In the genomic region with DNA sequence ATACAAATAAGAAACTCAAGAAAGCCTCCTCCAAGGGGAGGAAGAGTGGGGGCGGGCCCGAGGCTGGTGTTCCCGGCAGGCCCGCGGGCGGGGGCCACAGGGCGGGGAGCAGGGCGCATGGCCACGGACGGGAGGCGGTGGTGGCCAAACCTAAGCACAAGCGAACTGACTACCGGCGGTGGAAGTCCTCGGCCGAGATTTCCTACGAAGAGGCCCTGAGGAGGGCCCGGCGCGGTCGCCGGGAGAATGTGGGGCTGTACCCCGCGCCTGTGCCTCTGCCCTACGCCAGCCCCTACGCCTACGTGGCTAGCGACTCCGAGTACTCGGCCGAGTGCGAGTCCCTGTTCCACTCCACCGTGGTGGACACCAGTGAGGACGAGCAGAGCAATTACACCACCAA, we compare ENCODE assay signal across 19 cellular contexts. TPM values are rescaled to one million over a fixed set of nuclear protein-coding genes. Genes with fewer than 3 reads are reported as not detected.
DNase-seq lines count a peak whose midpoint lies in the region; ATAC-seq and TF ChIP-seq lines count a peak whose summit lies in the region.
"Had no signal": no experiment of that assay in that cellular context is flagged by ENCODE, and none has a peak within 500 bp of the region (broad histone marks: within the 10 kb centered on the region; RNA-seq: fewer than 3 reads in every experiment).

No MANE protein-coding gene starts in this region.

- no peak overlapping the region for H3K27ac ChIP-seq in IMR-90 (ENCODE audit: insufficient read depth, low read length)
- H3K27ac ChIP-seq: 22Rv1, A549, C4-2B had no signal

- no peak for ATAC-seq in IMR-90 (ENCODE audit: low read depth)
- ATAC-seq in stimulated activated memory B cell treated with anti-CD40 and anti-IgM and Interleukin-4, amounts not matched to agents 10 μg/mL and 1 μg/mL and 100 μg/mL, for 72 hours = peak; percentile 34

- no peaks in the 10 kb centered on the region for H3K27me3 ChIP-seq in IMR-90 (ENCODE audit: control insufficient read depth, insufficient read depth, low read length)

- H3K9ac ChIP-seq in IMR-90 (ENCODE audit: low read depth, low read length) = no peak overlapping the region

- H3K9me3 ChIP-seq in IMR-90 (ENCODE audit: control insufficient read depth, insufficient read depth, low read length) = no peaks in the 10 kb centered on the region; the same call in 1 of the 2 replicates
- H3K9me3 ChIP-seq: A549, Caco-2, HAP-1 had no signal

- TF ChIP-seq POLR2A in IMR-90 (IDR thresholded peaks at IDR 0.05; ENCODE audit: low read depth, low read length) = no peak

- H3K4me1 Mint-ChIP-seq in stimulated activated memory B cell treated with anti-CD40 and anti-IgM and Interleukin-4, amounts not matched to agents 10 μg/mL and 1 μg/mL and 100 μg/mL, for 72 hours = no peaks in the 10 kb centered on the region
- H3K4me1 Mint-ChIP-seq in T-helper 2 cell treated with Interferon-gamma antibody and Interleukin-4, amounts not matched to agents 5 μg/mL and 100 μg/mL, for 36 hours (ENCODE audit: low read depth) = peaks cover 4% of the 10 kb centered on the region
- peaks cover 12% of the 10 kb centered on the region for H3K4me1 Mint-ChIP-seq in mesothelial cell of epicardium

- H4K5ac ChIP-seq in IMR-90 (ENCODE audit: low read depth, low read length) = no peak overlapping the region

- H4K20me1 ChIP-seq in IMR-90 (ENCODE audit: insufficient read depth, low read length) = no peaks in the 10 kb centered on the region

- DNase-seq in NCI-H82 (lab: John Stamatoyannopoulos, UW) (peak; percentile 85), NCI-H82 treated with DMSO at 0.1 percent for 48 hours (lab: John Stamatoyannopoulos, UW; ENCODE audit: unreplicated experiment) (no peak), IMR-90 (no peak), iPS-NIHi11 (ENCODE audit: low spot score) (peak; percentile 18), mesothelial cell of epicardium (ENCODE audit: low spot score in 2 of 2, unreplicated experiment in 2 of 2) (no peak), SIG-M5 treated with dmso at 0.1 percent for 504 hours (lab: John Stamatoyannopoulos, UW; ENCODE audit: unreplicated experiment) (no peak)
- no peak for DNase-seq in T-helper 2 cell treated with Interferon-gamma antibody and Interleukin-4, amounts not matched to agents 5 μg/mL and 100 μg/mL, for 36 hours (ENCODE audit: low spot score)
- DNase-seq: AML-193; CD4-positive, alpha-beta T cell; DMS153; DMS79; GF-D8 had no signal

- TF ChIP-seq CTCF in IMR-90 (conservative IDR thresholded peaks at IDR 0.05; ENCODE audit: low read depth, low read length) = no peak
- TF ChIP-seq CTCF in mesothelial cell of epicardium (IDR thresholded peaks at IDR 0.05; ENCODE audit: unreplicated experiment) = no peak

- no peak overlapping the region for H2BK20ac ChIP-seq in IMR-90 (ENCODE audit: low read depth, low read length)

- H3K14ac ChIP-seq in IMR-90 (replicated peaks; ENCODE audit: low read depth, low read length) = no peak overlapping the region

- H3K23ac ChIP-seq in IMR-90 (ENCODE audit: low read depth, low read length) = no peak overlapping the region

- H3K9me1 ChIP-seq in IMR-90 (ENCODE audit: insufficient read depth, low read length) = peaks cover 5% of the 10 kb centered on the region; the same call in 1 of the 2 replicates

- POLR2A ChIA-PET in IMR-90 (lab: Charles Lee; ENCODE audit: unreplicated experiment) = no interaction called here

- H3K4me3 Mint-ChIP-seq in stimulated activated memory B cell treated with anti-CD40 and anti-IgM and Interleukin-4, amounts not matched to agents 10 μg/mL and 1 μg/mL and 100 μg/mL, for 72 hours = no peak overlapping the region
- no peak overlapping the region for H3K4me3 Mint-ChIP-seq in T-helper 2 cell treated with Interferon-gamma antibody and Interleukin-4, amounts not matched to agents 5 μg/mL and 100 μg/mL, for 36 hours
- H3K4me3 Mint-ChIP-seq in mesothelial cell of epicardium = no peak overlapping the region
- H3K4me3 Mint-ChIP-seq: CD4-positive, alpha-beta T cell had no signal

- intact Hi-C loops in IMR-90 (cut with micrococcal nuclease) = no loop called here

- H3K4me1 ChIP-seq in IMR-90 (ENCODE audit: control insufficient read depth, insufficient read depth, low read length) = no peaks in the 10 kb centered on the region
- H3K4me1 ChIP-seq: A549, Caco-2, HAP-1 had no signal

- H3K4me2 ChIP-seq in IMR-90 (ENCODE audit: low read depth, low read length) = no peak overlapping the region
- H3K4me2 ChIP-seq: A549 had no signal

- WGBS in IMR-90 (ENCODE audit: extremely low coverage in 2 of 2, insufficient read length in 1 of 2), 2 experiments = 95% methylated on average over 33 of the region's 34 CpGs; no CpG with 5 or more reads in 1 of the 2 experiments

- H2BK120ac ChIP-seq in IMR-90 (ENCODE audit: low read depth, low read length) = no peak overlapping the region

- no peaks in the 10 kb centered on the region for H3K9me3 Mint-ChIP-seq in stimulated activated memory B cell treated with anti-CD40 and anti-IgM and Interleukin-4, amounts not matched to agents 10 μg/mL and 1 μg/mL and 100 μg/mL, for 72 hours
- no peaks in the 10 kb centered on the region for H3K9me3 Mint-ChIP-seq in T-helper 2 cell treated with Interferon-gamma antibody and Interleukin-4, amounts not matched to agents 5 μg/mL and 100 μg/mL, for 36 hours
- H3K9me3 Mint-ChIP-seq in mesothelial cell of epicardium = no peaks in the 10 kb centered on the region
- H3K9me3 Mint-ChIP-seq: CD4-positive, alpha-beta T cell had no signal

- no peak overlapping the region for H3K18ac ChIP-seq in IMR-90 (ENCODE audit: low read depth, low read length)

- peaks cover 29% of the 10 kb centered on the region for H3K36me3 ChIP-seq in IMR-90 (ENCODE audit: control insufficient read depth, insufficient read depth, low read length)

- BruUV-seq in IMR-90 (replicated peaks; lab: Mats Ljungman, UMichigan) = no TSS peak

- H3K4ac ChIP-seq in IMR-90 (ENCODE audit: low read depth, low read length) = no peak overlapping the region

- H2BK15ac ChIP-seq in IMR-90 (ENCODE audit: low read depth, low read length) = no peak overlapping the region

- H3K27ac Mint-ChIP-seq in stimulated activated memory B cell treated with anti-CD40 and anti-IgM and Interleukin-4, amounts not matched to agents 10 μg/mL and 1 μg/mL and 100 μg/mL, for 72 hours = no peak overlapping the region
- H3K27ac Mint-ChIP-seq in T-helper 2 cell treated with Interferon-gamma antibody and Interleukin-4, amounts not matched to agents 5 μg/mL and 100 μg/mL, for 36 hours = no peak overlapping the region
- no peak overlapping the region for H3K27ac Mint-ChIP-seq in mesothelial cell of epicardium
- H3K27ac Mint-ChIP-seq: CD4-positive, alpha-beta T cell had no signal

- TF ChIP-seq RAD21 in IMR-90 (IDR thresholded peaks at IDR 0.05; ENCODE audit: low read length) = no peak

- CTCF ChIA-PET in IMR-90 (lab: Yijun Ruan, JAX) = no interaction called here

- peak overlapping the region; percentile 53 for H2AK9ac ChIP-seq in IMR-90 (replicated peaks; ENCODE audit: low read depth, low read length, poor library complexity)

- H3K4me3 ChIP-seq in IMR-90 (ENCODE audit: insufficient read depth, low read depth, low read length) = no peak overlapping the region
- H3K4me3 ChIP-seq: A549, HAP-1 had no signal

- peaks cover 13% of the 10 kb centered on the region for H3K27me3 Mint-ChIP-seq in stimulated activated memory B cell treated with anti-CD40 and anti-IgM and Interleukin-4, amounts not matched to agents 10 μg/mL and 1 μg/mL and 100 μg/mL, for 72 hours
- no peaks in the 10 kb centered on the region for H3K27me3 Mint-ChIP-seq in T-helper 2 cell treated with Interferon-gamma antibody and Interleukin-4, amounts not matched to agents 5 μg/mL and 100 μg/mL, for 36 hours (ENCODE audit: low read depth)
- no peaks in the 10 kb centered on the region for H3K27me3 Mint-ChIP-seq in mesothelial cell of epicardium (ENCODE audit: low read depth)
- H3K27me3 Mint-ChIP-seq: CD4-positive, alpha-beta T cell had no signal

- H4K91ac ChIP-seq in IMR-90 (ENCODE audit: insufficient read depth, low read depth, low read length) = no peak overlapping the region

- H3K79me1 ChIP-seq in IMR-90 (ENCODE audit: low read depth in 1 of 2, low read length in 2 of 2) = peaks cover 6 to 8% of the 10 kb centered on the region in 2 experiments; a peak in 2 of 4 replicates

- no peak overlapping the region for H2AFZ ChIP-seq in IMR-90 (replicated peaks; ENCODE audit: low read length, poor library complexity)

- in situ Hi-C loops in IMR-90 (cut with MboI; ENCODE audit: low sequenced_read_pairs) = loop anchor here (10.0 to 25.0 kb wide), 2 partner anchors 378 to 816 kb away; a partner anchor contains a TSS

- H2AK5ac ChIP-seq in IMR-90 (ENCODE audit: low read depth, low read length) = no peak overlapping the region

- H3K36me3 Mint-ChIP-seq in stimulated activated memory B cell treated with anti-CD40 and anti-IgM and Interleukin-4, amounts not matched to agents 10 μg/mL and 1 μg/mL and 100 μg/mL, for 72 hours = no peaks in the 10 kb centered on the region
- H3K36me3 Mint-ChIP-seq in T-helper 2 cell treated with Interferon-gamma antibody and Interleukin-4, amounts not matched to agents 5 μg/mL and 100 μg/mL, for 36 hours (ENCODE audit: low read depth) = peaks cover 24% of the 10 kb centered on the region
- H3K36me3 Mint-ChIP-seq in mesothelial cell of epicardium = peaks cover 44% of the 10 kb centered on the region

- no peak overlapping the region for H4K8ac ChIP-seq in IMR-90 (ENCODE audit: low read depth in 2 of 2, low read length in 2 of 2)

- H2BK5ac ChIP-seq in IMR-90 (ENCODE audit: low read depth, low read length, poor library complexity, severe bottlenecking) = no peak overlapping the region

- dilution Hi-C loops in IMR-90 (cut with HindIII; ENCODE audit: low sequenced_read_pairs, unreplicated experiment) = no loop called here

- H3K56ac ChIP-seq in IMR-90 (ENCODE audit: extremely low read depth, insufficient read depth, low read length) = no peak overlapping the region

TF ChIP-seq in IMR-90, 13 proteins besides CTCF, POLR2A, EP300 and RAD21:
- TF ChIP-seq BHLHE40 (IDR thresholded peaks at IDR 0.05; ENCODE audit: low read depth, low read length) = no peak
- TF ChIP-seq SMC3 (IDR thresholded peaks at IDR 0.05; ENCODE audit: low read depth, low read length) = no peak
- no peak for TF ChIP-seq FOS (IDR thresholded peaks at IDR 0.05; ENCODE audit: low read depth, low read length)
TF ChIP-seq in IMR-90: peak in this region for 0.

RNA-seq across cellular contexts. Expression of a gene that starts 8.7 kb away (rescaled TPM):
- total RNA-seq in IMR-90 (2012; rRNA removed) (8.1 and 9.7 TPM in 2 replicates), mesothelial cell of epicardium (57.8 to 61.7 TPM (median 59.2 TPM) in 3 replicates)
- 5.8 and 6.5 TPM in 2 replicates for polyA plus RNA-seq in IMR-90 (2012; rRNA removed)
- polyA plus RNA-seq in IMR-90 (2012; cell fraction: cytosol; rRNA removed) = 3.1 and 3.3 TPM in 2 replicates
- 5.1 and 11.9 TPM in 2 replicates for polyA plus RNA-seq in IMR-90 (2012; cell fraction: nucleus; rRNA removed; ENCODE audit: low replicate concordance)
- total RNA-seq: HT-29 had no signal

Comparison
In these comparisons a context has a peak if more than half of its experiments do, and no peak if none do; other contexts are left out.
1. DNase-seq: peak in NCI-H82 (single experiment) and iPS-NIHi11 (single experiment); none in NCI-H82 treated with DMSO at 0.1 percent for 48 hours (single experiment), IMR-90 (single experiment), T-helper 2 cell treated with Interferon-gamma antibody and Interleukin-4, amounts not matched to agents 5 μg/mL and 100 μg/mL, for 36 hours (single experiment), mesothelial cell of epicardium (0 of 2) and SIG-M5 treated with dmso at 0.1 percent for 504 hours (single experiment).